Comparison of ENCODE assay signal across 8 cellular contexts in the genomic region with DNA sequence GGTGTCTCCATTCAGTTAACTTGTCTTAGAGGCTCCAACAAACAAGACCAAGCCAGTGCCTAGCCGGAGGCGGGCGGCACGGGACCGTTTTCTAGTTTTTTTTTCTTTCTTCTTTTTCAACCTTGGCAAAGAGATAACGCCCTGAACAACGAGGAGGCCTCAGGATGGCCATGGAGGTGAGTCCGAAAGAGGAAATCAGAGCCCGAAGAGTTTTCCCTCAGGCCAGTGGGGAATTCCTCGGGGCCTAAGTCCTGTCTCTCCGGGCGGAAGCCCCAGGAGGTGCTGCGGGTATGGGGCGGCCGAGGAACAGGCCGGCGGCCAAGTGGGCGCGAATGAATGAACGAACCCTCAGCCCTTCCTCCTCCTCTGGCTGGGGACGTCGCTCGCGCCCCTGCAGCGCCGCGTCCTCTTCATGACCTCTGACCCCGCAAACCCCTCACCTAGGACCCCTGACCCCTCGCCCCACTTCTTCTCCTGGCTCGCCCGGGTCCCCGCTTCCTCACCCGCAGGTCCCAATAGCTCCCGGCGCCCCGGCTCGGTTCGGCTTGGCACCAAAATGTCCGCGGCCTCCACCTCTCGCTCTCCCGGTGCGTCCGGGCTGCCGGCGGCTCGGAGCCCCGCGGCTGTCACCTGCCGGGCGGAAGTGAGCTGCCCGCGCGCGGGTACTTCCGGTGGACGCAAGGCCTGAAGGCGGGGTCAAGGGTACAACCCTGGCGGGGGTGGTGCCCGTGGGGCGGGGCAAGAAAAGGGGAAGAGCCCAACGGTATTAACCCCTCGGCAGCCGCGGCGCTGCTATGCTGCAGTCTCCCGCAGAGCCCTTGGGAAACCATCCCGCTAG. TPM values are rescaled to one million over a fixed set of nuclear protein-coding genes. Genes with fewer than 3 reads are reported as not detected.
DNase-seq lines count a peak whose midpoint lies in the region; ATAC-seq, FAIRE-seq and TF ChIP-seq lines count a peak whose summit lies in the region.

A gene (minus strand): TSS at position 650 of the 838 bp plus-strand sequence. CDS start 21,327 bp downstream, outside the sequence.

- peak; percentile 76 for ATAC-seq in GM21528 (IDR thresholded peaks at IDR 0.05; ENCODE audit: low FRiP score, unreplicated experiment)

- no peak for TF ChIP-seq CTCF in D721Med (IDR thresholded peaks at IDR 0.05; ENCODE audit: insufficient read depth, missing control alignments)

- H3K9me3 Mint-ChIP-seq in IgD-negative memory B cell: no peaks in the 10 kb centered on the region

- H3K36me3 Mint-ChIP-seq in IgD-negative memory B cell: peaks cover 3% of the 10 kb centered on the region

- FAIRE-seq in D721Med (lab: Jason Lieb, UNC): no peak

- H3K27me3 Mint-ChIP-seq in IgD-negative memory B cell: no peaks in the 10 kb centered on the region

- peak within 1 kb of the TSS; percentile 92 to 98 (median 97) for H3K27ac Mint-ChIP-seq in IgD-negative memory B cell

- H3K4me1 Mint-ChIP-seq in IgD-negative memory B cell: peaks cover 28 to 39% (median 33%) of the 10 kb centered on the region in 3 donors

- DNase-seq in D721Med (ENCODE audit: insufficient read length, low spot score) (peak; percentile 87), OCI-M1 (lab: John Stamatoyannopoulos, UW) (peak; percentile 97), activated T-cell treated with anti-CD3 and anti-CD28 coated beads for 24 hours (ENCODE audit: low read depth) (peak; percentile 93), epidermal melanocyte (ENCODE audit: insufficient read length, low spot score) (peak; percentile 95), middle frontal gyrus (ENCODE audit: extremely low spot score, low spot score) (peak; percentile 75)
- DNase-seq in stimulated activated CD8-positive, alpha-beta memory T cell treated with anti-CD3 and anti-CD28 coated beads, Interleukin-2, amount 100 ng/mL, for 48 hours (ENCODE audit: low read depth in 2 of 2): peak; percentile 95

- H3K4me3 Mint-ChIP-seq in IgD-negative memory B cell: peak within 1 kb of the TSS; percentile 84 to 98 (median 96)

RNA-seq across cellular contexts. Expression of the gene that starts here (rescaled TPM):
- polyA plus RNA-seq in IgD-negative memory B cell: 45.9 TPM

Comparison
In these comparisons a context has a peak if more than half of its experiments do, and no peak if none do; other contexts are left out.
1. Peak in every context shown above with its lines: DNase-seq and ATAC-seq.